9 cellular contexts compared by ENCODE assay signal in genomic region chr12:52691076-52691764, GRCh38. TPM values are rescaled to one million over a fixed set of nuclear protein-coding genes. Genes with fewer than 3 reads are reported as not detected.
DNase-seq lines count a peak whose midpoint lies in the region; ATAC-seq and TF ChIP-seq lines count a peak whose summit lies in the region.
"Had no signal": no experiment of that assay in that cellular context is flagged by ENCODE, and none has a peak within 500 bp of the region (broad histone marks: within the 10 kb centered on the region; RNA-seq: fewer than 3 reads in every experiment).

No MANE protein-coding gene starts in this region.

- H3K18ac ChIP-seq in mesendoderm (ENCODE audit: low read length): no peak overlapping the region

- H2BK5ac ChIP-seq in mesendoderm (ENCODE audit: low read length): no peak overlapping the region

- H3K27me3 Mint-ChIP-seq in Caco-2 (ENCODE audit: insufficient read depth, unreplicated experiment): peaks cover 19% of the 10 kb centered on the region

- H3K79me2 ChIP-seq in SK-N-SH (ENCODE audit: insufficient read depth) (no peaks in the 10 kb centered on the region), mesendoderm (ENCODE audit: control insufficient read depth, insufficient read depth, low read length) (no peaks in the 10 kb centered on the region)

- no peaks in the 10 kb centered on the region for H3K79me1 ChIP-seq in mesendoderm (ENCODE audit: low read length)

- TF ChIP-seq RAD21 in SK-N-SH (IDR thresholded peaks at IDR 0.05; ENCODE audit: low read length): no peak

- no peak overlapping the region for H2BK15ac ChIP-seq in mesendoderm (replicated peaks; ENCODE audit: low read depth)

- no peaks in the 10 kb centered on the region for H3F3A ChIP-seq in SK-N-SH (replicated peaks; ENCODE audit: insufficient read depth)

- H3K27ac ChIP-seq in SK-N-SH (ENCODE audit: low read depth in 2 of 2, low read length in 1 of 2): no peak overlapping the region
- no peak overlapping the region for H3K27ac ChIP-seq in mesendoderm (ENCODE audit: low read depth, low read length)

- no peaks in the 10 kb centered on the region for H3K9me3 Mint-ChIP-seq in Caco-2 (ENCODE audit: unreplicated experiment)

- no peaks in the 10 kb centered on the region for H3K4me1 Mint-ChIP-seq in Caco-2 (ENCODE audit: low read depth, unreplicated experiment)

- H3K9ac ChIP-seq in SK-N-SH (no peak overlapping the region), mesendoderm (ENCODE audit: low read length) (peak overlapping the region; percentile 45)

- H4K20me1 ChIP-seq in SK-N-SH (ENCODE audit: insufficient read depth): no peaks in the 10 kb centered on the region

- WGBS in SK-N-SH (ENCODE audit: low lambda C conversion rate): 13% methylated on average over 34 of the region's 45 CpGs
- WGBS in mesendoderm (ENCODE audit: extremely low coverage, insufficient coverage, low lambda C conversion rate): no CpG with 5 or more reads among the region's 45 CpGs

- no peak overlapping the region for H4K8ac ChIP-seq in mesendoderm (ENCODE audit: low read depth, low read length)

- H3K4me2 ChIP-seq in SK-N-SH (peak overlapping the region; percentile 73), mesendoderm (ENCODE audit: low read length) (peak overlapping the region; percentile 39)

- no peak for TF ChIP-seq EP300 in SK-N-SH (IDR thresholded peaks at IDR 0.05; ENCODE audit: borderline replicate concordance in 1 of 2, low read depth in 1 of 2, low read length in 1 of 2)

- no peak overlapping the region for H2AK5ac ChIP-seq in mesendoderm (ENCODE audit: low read length)

- H3K9me2 ChIP-seq in SK-N-SH: no peaks in the 10 kb centered on the region

- no peak overlapping the region for H3K23ac ChIP-seq in mesendoderm (ENCODE audit: low read length)

- peak overlapping the region; percentile 76 for H3K56ac ChIP-seq in mesendoderm (ENCODE audit: low read length)

- H3K9me3 ChIP-seq in Caco-2 (no peaks in the 10 kb centered on the region), SK-N-SH (no peaks in the 10 kb centered on the region)

- no peaks in the 10 kb centered on the region for H3K4me1 ChIP-seq in Caco-2
- peaks cover 0 to 13% of the 10 kb centered on the region in 2 experiments; a peak in 1 of 4 replicates for H3K4me1 ChIP-seq in SK-N-SH (ENCODE audit: control insufficient read depth in 1 of 2, insufficient read depth in 2 of 2, low read depth in 1 of 2, low read length in 1 of 2)
- no peaks in the 10 kb centered on the region for H3K4me1 ChIP-seq in mesendoderm (ENCODE audit: control insufficient read depth, low read depth, low read length)

- H3K4me3 ChIP-seq in Caco-2 (ENCODE audit: low read depth, low read length): peak overlapping the region; percentile 36
- peak overlapping the region in 1 of 2 experiments; percentile 29; a peak in 2 of 4 replicates for H3K4me3 ChIP-seq in SK-N-SH (ENCODE audit: low read depth in 2 of 2, low read length in 1 of 2)
- no peak overlapping the region for H3K4me3 ChIP-seq in mesendoderm (ENCODE audit: low read length)
- H3K4me3 ChIP-seq: GM12878 had no signal

- no peak for ATAC-seq in HG03354 (IDR thresholded peaks at IDR 0.05; ENCODE audit: poor library complexity, severe bottlenecking, unreplicated experiment)
- ATAC-seq in HG03095 (IDR thresholded peaks at IDR 0.05; ENCODE audit: unreplicated experiment): no peak
- ATAC-seq: GM12878 had no signal

- H3K4ac ChIP-seq in mesendoderm (ENCODE audit: low read depth, low read length): no peak overlapping the region

- POLR2A ChIA-PET in Caco-2 (lab: Charles Lee): no interaction called here
- POLR2A ChIA-PET in SK-N-SH (lab: Yijun Ruan, JAX): no interaction called here

- no peaks in the 10 kb centered on the region; the same call in 1 of the 2 replicates for H3K27me3 ChIP-seq in Caco-2 (replicated peaks; ENCODE audit: control insufficient read depth, insufficient read depth, low read length)
- peaks cover 43% of the 10 kb centered on the region; the same call in 1 of the 2 replicates for H3K27me3 ChIP-seq in SK-N-SH (ENCODE audit: insufficient read depth)
- no peaks in the 10 kb centered on the region for H3K27me3 ChIP-seq in mesendoderm (ENCODE audit: insufficient read depth, low read length, poor library complexity)

- CTCF ChIA-PET in Caco-2 (lab: Charles Lee) (interaction anchor here (0.9 to 1.0 kb wide), 2 partner anchors 174 to 189 kb away, joined by 3 to 6 read pairs; no protein-coding TSS in a partner anchor), SK-N-SH (lab: Yijun Ruan, JAX) (interaction anchor here (0.7 to 1.2 kb wide), 2 partner anchors 10 to 311 kb away, joined by 4 to 5 read pairs; partner anchors contain the start of gene KRT1)

- H4K5ac ChIP-seq in mesendoderm (ENCODE audit: low read length): no peak overlapping the region

- TF ChIP-seq CTCF in Caco-2 (IDR thresholded peaks at IDR 0.05; ENCODE audit: insufficient read depth in 1 of 2, low read depth in 1 of 2, low read length in 1 of 2, severe bottlenecking in 1 of 2, unreplicated experiment in 1 of 2) (no peak), SK-N-SH (IDR thresholded peaks at IDR 0.05) (no peak)

- BruUV-seq in Caco-2 (replicated peaks; lab: Mats Ljungman, UMichigan): no TSS peak

- no peaks in the 10 kb centered on the region for H3K36me3 Mint-ChIP-seq in Caco-2 (ENCODE audit: insufficient read depth, unreplicated experiment)

- no peaks in the 10 kb centered on the region for H3K36me3 ChIP-seq in Caco-2 (ENCODE audit: control insufficient read depth, insufficient read depth, low read length)
- no peaks in the 10 kb centered on the region for H3K36me3 ChIP-seq in SK-N-SH (replicated peaks in 1 of 2; ENCODE audit: control insufficient read depth in 1 of 2, insufficient read depth in 2 of 2, low read length in 1 of 2)
- no peaks in the 10 kb centered on the region for H3K36me3 ChIP-seq in mesendoderm (ENCODE audit: control insufficient read depth, insufficient read depth, low read length)

- intact Hi-C loops in Caco-2 (cut with micrococcal nuclease; ENCODE audit: unreplicated experiment): no loop called here

- DNase-seq in Caco-2 (peak in 1 of 2 experiments; percentile 28), SK-N-SH (peak; percentile 70), mesendoderm (no peak), NCI-H2081 treated with DMSO at 0.1 percent for 48 hours (lab: John Stamatoyannopoulos, UW) (no peak)
- DNase-seq in activated naive CD8-positive, alpha-beta T cell treated with anti-CD3 and anti-CD28 coated beads, Interleukin-2, amount 50 U/mL, for 16 hours (ENCODE audit: low read depth, low spot score): peak; percentile 21
- DNase-seq in stimulated activated CD8-positive, alpha-beta memory T cell treated with anti-CD3 and anti-CD28 coated beads, Interleukin-4, amount 100 ng/mL, for 48 hours: peak; percentile 62

- peak overlapping the region; percentile 65 for H3K4me3 Mint-ChIP-seq in Caco-2 (ENCODE audit: unreplicated experiment)

- H2AFZ ChIP-seq in SK-N-SH (ENCODE audit: low read depth): no peak overlapping the region

- no peak overlapping the region for H3K27ac Mint-ChIP-seq in Caco-2 (ENCODE audit: unreplicated experiment)

- H2BK120ac ChIP-seq in mesendoderm (ENCODE audit: low read depth, low read length): no peak overlapping the region

TF ChIP-seq in SK-N-SH, 30 proteins besides CTCF, POLR2A, EP300 and RAD21 (continues in another document):
- TF ChIP-seq YY1 (IDR thresholded peaks at IDR 0.05; ENCODE audit: low read depth): no peak
- no peak for TF ChIP-seq MEF2A (IDR thresholded peaks at IDR 0.05; ENCODE audit: borderline replicate concordance, low read depth)
- TF ChIP-seq SIN3A (IDR thresholded peaks at IDR 0.05; ENCODE audit: borderline replicate concordance, low read depth, low read length): no peak
- no peak for TF ChIP-seq FOXJ3 (CRISPR knock-in tag; IDR thresholded peaks at IDR 0.05)
- TF ChIP-seq GABPA (IDR thresholded peaks at IDR 0.05; ENCODE audit: low read depth): no peak
- no peak for TF ChIP-seq TCF12 (IDR thresholded peaks at IDR 0.05)
- TF ChIP-seq, protein P1, sequence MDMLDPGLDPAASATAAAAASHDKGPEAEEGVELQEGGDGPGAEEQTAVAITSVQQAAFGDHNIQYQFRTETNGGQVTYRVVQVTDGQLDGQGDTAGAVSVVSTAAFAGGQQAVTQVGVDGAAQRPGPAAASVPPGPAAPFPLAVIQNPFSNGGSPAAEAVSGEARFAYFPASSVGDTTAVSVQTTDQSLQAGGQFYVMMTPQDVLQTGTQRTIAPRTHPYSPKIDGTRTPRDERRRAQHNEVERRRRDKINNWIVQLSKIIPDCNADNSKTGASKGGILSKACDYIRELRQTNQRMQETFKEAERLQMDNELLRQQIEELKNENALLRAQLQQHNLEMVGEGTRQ (IDR thresholded peaks at IDR 0.05; ENCODE audit: borderline replicate concordance, low read depth, low read length): no peak
- no peak for TF ChIP-seq POLR2AphosphoS5 (IDR thresholded peaks at IDR 0.05; ENCODE audit: low read depth, low read length)
- TF ChIP-seq SMC3 (IDR thresholded peaks at IDR 0.05; ENCODE audit: low read depth, low read length): no peak
- TF ChIP-seq, protein P2, sequence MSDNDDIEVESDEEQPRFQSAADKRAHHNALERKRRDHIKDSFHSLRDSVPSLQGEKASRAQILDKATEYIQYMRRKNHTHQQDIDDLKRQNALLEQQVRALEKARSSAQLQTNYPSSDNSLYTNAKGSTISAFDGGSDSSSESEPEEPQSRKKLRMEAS (IDR thresholded peaks at IDR 0.05; ENCODE audit: low read depth): no peak

RNA-seq across cellular contexts. Expression of gene KRT1, which starts 11.0 kb away (rescaled TPM):
- total RNA-seq in Caco-2 (2022): 0.20 TPM in 1 of 2 replicates, not detected in the other
- polyA plus RNA-seq in SK-N-SH (2012; rRNA removed): not detected in 2 replicates
- not detected in 2 replicates for polyA plus RNA-seq in SK-N-SH (2012; cell fraction: cytosol; rRNA removed)
- polyA plus RNA-seq in SK-N-SH (2012; cell fraction: nucleus; rRNA removed): not detected in 2 replicates
- not detected for polyA plus RNA-seq in mesendoderm (2013, experiment 1 of 2)
- not detected for polyA plus RNA-seq in mesendoderm (2013, experiment 2 of 2)
- total RNA-seq: GM12878 had no signal
- polyA plus RNA-seq: GM12878 had no signal

RNA-seq across cellular contexts. Expression of gene KRT77, which starts 12.1 kb away (rescaled TPM):
- total RNA-seq in Caco-2 (2022): not detected in 2 replicates
- polyA plus RNA-seq in SK-N-SH (2012; rRNA removed): not detected in 2 replicates
- polyA plus RNA-seq in SK-N-SH (2012; cell fraction: cytosol; rRNA removed): not detected in 2 replicates
- polyA plus RNA-seq in SK-N-SH (2012; cell fraction: nucleus; rRNA removed): not detected in 2 replicates
- not detected for polyA plus RNA-seq in mesendoderm (2013, experiment 1 of 2)
- polyA plus RNA-seq in mesendoderm (2013, experiment 2 of 2): not detected
- total RNA-seq: GM12878 had no signal
- polyA plus RNA-seq: GM12878 had no signal

RNA-seq across cellular contexts. Expression of gene KRT2, which starts 39.2 kb away (rescaled TPM):
- not detected in 2 replicates for total RNA-seq in Caco-2 (2022)
- polyA plus RNA-seq in SK-N-SH (2012; rRNA removed): not detected in 2 replicates
- polyA plus RNA-seq in SK-N-SH (2012; cell fraction: cytosol; rRNA removed): not detected in 2 replicates
- polyA plus RNA-seq in SK-N-SH (2012; cell fraction: nucleus; rRNA removed): not detected in 2 replicates
- not detected for polyA plus RNA-seq in mesendoderm (2013, experiment 1 of 2)
- not detected for polyA plus RNA-seq in mesendoderm (2013, experiment 2 of 2)

Comparison
In these comparisons a context has a peak if more than half of its experiments do, and no peak if none do; other contexts are left out.
1. DNase-seq: peak in SK-N-SH (single experiment), activated naive CD8-positive, alpha-beta T cell treated with anti-CD3 and anti-CD28 coated beads, Interleukin-2, amount 50 U/mL, for 16 hours (single experiment) and stimulated activated CD8-positive, alpha-beta memory T cell treated with anti-CD3 and anti-CD28 coated beads, Interleukin-4, amount 100 ng/mL, for 48 hours (single experiment); none in mesendoderm (single experiment) and NCI-H2081 treated with DMSO at 0.1 percent for 48 hours (single experiment).